10 cellular contexts compared by ENCODE assay signal in the genomic region with DNA sequence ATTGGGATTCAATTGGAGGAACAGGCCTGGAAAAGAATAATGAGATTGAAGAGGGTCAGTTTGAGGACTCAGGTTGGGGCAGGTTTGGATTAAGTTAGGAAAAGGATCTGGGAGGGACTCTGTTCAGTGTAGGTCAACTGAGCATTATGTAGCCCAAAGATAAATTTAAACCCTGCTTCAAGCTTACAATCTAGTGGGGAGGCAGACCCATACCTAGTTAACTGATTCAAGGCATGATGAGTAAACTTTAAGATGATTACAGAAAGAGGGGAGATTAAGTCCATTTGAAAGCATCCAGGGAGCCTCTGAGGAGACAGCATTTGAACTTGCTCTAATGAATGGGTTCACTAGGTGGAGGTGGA. TPM values are rescaled to one million over a fixed set of nuclear protein-coding genes. Genes with fewer than 3 reads are reported as not detected.
DNase-seq lines count a peak whose midpoint lies in the region; ATAC-seq and TF ChIP-seq lines count a peak whose summit lies in the region.
"Had no signal": no experiment of that assay in that cellular context is flagged by ENCODE, and none has a peak within 500 bp of the region (broad histone marks: within the 10 kb centered on the region; RNA-seq: fewer than 3 reads in every experiment).

No MANE protein-coding gene starts in this region.

- intact Hi-C loops in esophagus squamous epithelium (cut with DNase I), result no loop called here
- intact Hi-C loops in stomach (cut with DNase I; ENCODE audit: low total_unique reads), result no loop called here

- peaks cover 43% of the 10 kb centered on the region for H3K36me3 Mint-ChIP-seq in activated T-cell treated with anti-CD3 and anti-CD28 coated beads, Interleukin-2, amount 50 U/mL, for 4 hours (ENCODE audit: insufficient read depth)
- peaks cover 36% of the 10 kb centered on the region for H3K36me3 Mint-ChIP-seq in T-cell

- no peaks in the 10 kb centered on the region for H3K9me3 Mint-ChIP-seq in activated T-cell treated with anti-CD3 and anti-CD28 coated beads, Interleukin-2, amount 50 U/mL, for 4 hours
- no peaks in the 10 kb centered on the region for H3K9me3 Mint-ChIP-seq in T-cell

- H3K4me1 Mint-ChIP-seq in activated T-cell treated with anti-CD3 and anti-CD28 coated beads, Interleukin-2, amount 50 U/mL, for 4 hours (ENCODE audit: low read depth), result peaks cover 88% of the 10 kb centered on the region
- peaks cover 76 to 85% (median 81%) of the 10 kb centered on the region in 3 donors for H3K4me1 Mint-ChIP-seq in T-cell

- peak overlapping the region; percentile 67 for H3K4me3 Mint-ChIP-seq in activated T-cell treated with anti-CD3 and anti-CD28 coated beads, Interleukin-2, amount 50 U/mL, for 4 hours
- peak overlapping the region in 2 of 3 donors; percentile 66 to 92 for H3K4me3 Mint-ChIP-seq in T-cell

- H3K9me3 ChIP-seq in esophagus squamous epithelium (no peaks in the 10 kb centered on the region), stomach (no peaks in the 10 kb centered on the region), BE2C (no peaks in the 10 kb centered on the region)
- H3K9me3 ChIP-seq: SJCRH30 had no signal

- H3K4me3 ChIP-seq in esophagus squamous epithelium, result no peak overlapping the region
- no peak overlapping the region for H3K4me3 ChIP-seq in stomach
- no peak overlapping the region for H3K4me3 ChIP-seq in BE2C (ENCODE audit: low read depth, low read length)
- H3K4me3 ChIP-seq: SJCRH30 had no signal

- H3K27ac ChIP-seq in esophagus squamous epithelium, result peak overlapping the region in 3 of 4 donors; percentile 8 to 63 (median 58)
- H3K27ac ChIP-seq in stomach, result peak overlapping the region in 3 of 5 donors; percentile 64 to 82 (median 75)
- H3K27ac ChIP-seq: SJCRH30 had no signal

- H3K27me3 Mint-ChIP-seq in activated T-cell treated with anti-CD3 and anti-CD28 coated beads, Interleukin-2, amount 50 U/mL, for 4 hours (ENCODE audit: low read depth), result no peaks in the 10 kb centered on the region
- H3K27me3 Mint-ChIP-seq in T-cell, result no peaks in the 10 kb centered on the region

- no peak for ATAC-seq in activated T-cell treated with anti-CD3 and anti-CD28 coated beads, Interleukin-2, amount 50 U/mL, for 4 hours
- ATAC-seq in T-cell (replicated peaks in 1 of 4), result no peak
- ATAC-seq in HG03159 (IDR thresholded peaks at IDR 0.05; ENCODE audit: unreplicated experiment), result no peak
- ATAC-seq in omental fat pad (ENCODE audit: low FRiP score), result no peak

- TF ChIP-seq EP300 in stomach (IDR thresholded peaks at IDR 0.05), result no peak

- peak overlapping the region; percentile 91 for H3K27ac Mint-ChIP-seq in T-cell

- DNase-seq in activated T-cell treated with anti-CD3 and anti-CD28 coated beads, Interleukin-2, amount 50 U/mL, for 4 hours, result no peak
- no peak for DNase-seq in activated T-cell treated with anti-CD3 and anti-CD28 coated beads, Interleukin-2, amount 50 U/mL, for 1 hour
- no peak for DNase-seq in T-cell
- DNase-seq in esophagus squamous epithelium (lab: John Stamatoyannopoulos, UW), result no peak
- no peak for DNase-seq in stomach
- no peak for DNase-seq in omental fat pad (ENCODE audit: low spot score)
- DNase-seq in BE2C, result no peak
- DNase-seq: NCI-H1105 treated with DMSO at 0.1 percent for 48 hours had no signal

- H3K36me3 ChIP-seq in esophagus squamous epithelium (peaks cover 11 to 55% (median 14%) of the 10 kb centered on the region in 3 donors), stomach (peaks cover 24 to 55% (median 49%) of the 10 kb centered on the region in 4 donors), BE2C (peaks cover 21% of the 10 kb centered on the region)
- H3K36me3 ChIP-seq: SJCRH30 had no signal

- TF ChIP-seq POLR2A in esophagus squamous epithelium (IDR thresholded peaks at IDR 0.05) (no peak), stomach (IDR thresholded peaks at IDR 0.05) (no peak)

- no peaks in the 10 kb centered on the region for H3K27me3 ChIP-seq in esophagus squamous epithelium
- H3K27me3 ChIP-seq in stomach, result peaks cover 0 to 2% (median 0%) of the 10 kb centered on the region in 3 donors
- no peaks in the 10 kb centered on the region for H3K27me3 ChIP-seq in BE2C
- H3K27me3 ChIP-seq: SJCRH30 had no signal

- TF ChIP-seq CTCF in esophagus squamous epithelium (IDR thresholded peaks at IDR 0.05) (no peak), stomach (IDR thresholded peaks at IDR 0.05) (no peak), omental fat pad (IDR thresholded peaks at IDR 0.05) (no peak), BE2C (IDR thresholded peaks at IDR 0.05; ENCODE audit: low read depth, low read length) (no peak)

- POLR2A ChIA-PET in T-cell (lab: Charles Lee), result no interaction called here

- CTCF ChIA-PET in T-cell (lab: Charles Lee), result interaction anchor here in 1 of 2 donors (1.6 kb wide), 1 partner anchor 10 kb away, joined by 4 read pairs; no protein-coding TSS in a partner anchor

- peaks cover 5 to 50% (median 17%) of the 10 kb centered on the region in 3 donors for H3K4me1 ChIP-seq in esophagus squamous epithelium
- peaks cover 4 to 63% (median 28%) of the 10 kb centered on the region in 4 donors for H3K4me1 ChIP-seq in stomach
- H3K4me1 ChIP-seq in BE2C, result peaks cover 4% of the 10 kb centered on the region

RNA-seq across cellular contexts. Expression of a gene that starts 11.4 kb away (rescaled TPM):
- 1,000 to 10,000 TPM; 1,238 to 1,641 (median 1,296) TPM for total RNA-seq in activated T-cell treated with anti-CD3 and anti-CD28 coated beads, Interleukin-2, amount 50 U/mL, for 4 hours
- total RNA-seq in T-cell, result 10 to 100 TPM; 12.5 to 23.9 (median 17.9) TPM
- not detected for total RNA-seq in esophagus squamous epithelium
- not detected for total RNA-seq in stomach
- polyA plus RNA-seq in stomach, result under 1 TPM in 1 of 3 donors, not detected in 2; 0.18 TPM
- not detected for total RNA-seq in omental fat pad
- polyA plus RNA-seq in BE2C (2012; ENCODE audit: insufficient read depth, insufficient read length, low read depth), result not detected
- total RNA-seq: SJCRH30 had no signal

RNA-seq across cellular contexts. Expression of a gene that starts 13.3 kb away (rescaled TPM):
- 10 to 100 TPM in 2 of 3 donors, 1 to 10 TPM in 1; 9.3 to 12.8 (median 12.7) TPM for total RNA-seq in activated T-cell treated with anti-CD3 and anti-CD28 coated beads, Interleukin-2, amount 50 U/mL, for 4 hours
- total RNA-seq in T-cell (10 to 100 TPM in 3 of 5 donors, 1 to 10 TPM in 2; 6.9 to 17.1 (median 11.6) TPM), esophagus squamous epithelium (10 to 100 TPM in 3 of 4 donors, 1 to 10 TPM in 1; 7.8 to 25.2 (median 16.7) TPM), stomach (10 to 100 TPM in 4 of 5 donors, under 1 TPM in 1; 0.45 to 51.9 (median 13.6) TPM), omental fat pad (10 to 100 TPM; 11.0 to 21.6 (median 16.3) TPM)
- polyA plus RNA-seq in stomach, result 10 to 100 TPM; 23.9 to 45.1 (median 29.9) TPM
- polyA plus RNA-seq in BE2C (2012; ENCODE audit: insufficient read depth, insufficient read length, low read depth), result 66.2 TPM

RNA-seq across cellular contexts. Expression of a gene that starts 14.3 kb away (rescaled TPM):
- under 1 TPM; 0.38 to 0.84 (median 0.58) TPM for total RNA-seq in activated T-cell treated with anti-CD3 and anti-CD28 coated beads, Interleukin-2, amount 50 U/mL, for 4 hours
- total RNA-seq in T-cell (1 to 10 TPM; 3.1 to 5.7 (median 4.1) TPM), esophagus squamous epithelium (1 to 10 TPM in 1 of 4 donors, under 1 TPM in 1, not detected in 2; 0.21 to 2.1 TPM), stomach (1 to 10 TPM in 2 of 5 donors, under 1 TPM in 1, not detected in 2; 0.87 to 4.6 (median 2.3) TPM), omental fat pad (1 to 10 TPM in 2 of 4 donors, under 1 TPM in 1, not detected in 1; 0.74 to 2.6 (median 2.4) TPM)
- polyA plus RNA-seq in stomach, result 1 to 10 TPM in 2 of 3 donors, under 1 TPM in 1; 0.98 to 3.7 (median 1.2) TPM
- 47.5 TPM for polyA plus RNA-seq in BE2C (2012; ENCODE audit: insufficient read depth, insufficient read length, low read depth)

RNA-seq across cellular contexts. Expression of a gene that starts 14.7 kb away (rescaled TPM):
- 100 to 1,000 TPM; 485 to 701 (median 587) TPM for total RNA-seq in activated T-cell treated with anti-CD3 and anti-CD28 coated beads, Interleukin-2, amount 50 U/mL, for 4 hours
- total RNA-seq in T-cell (10 to 100 TPM; 13.8 to 28.0 (median 25.0) TPM), esophagus squamous epithelium (under 1 TPM in 3 of 4 donors, not detected in 1; 0.27 to 0.95 (median 0.61) TPM), stomach (under 1 TPM in 1 of 5 donors, not detected in 4; 0.58 TPM), omental fat pad (1 to 10 TPM in 1 of 4 donors, under 1 TPM in 2, not detected in 1; 0.65 to 1.5 (median 0.96) TPM)
- under 1 TPM in 2 of 3 donors, not detected in 1; 0.28 to 0.31 TPM for polyA plus RNA-seq in stomach
- not detected for polyA plus RNA-seq in BE2C (2012; ENCODE audit: insufficient read depth, insufficient read length, low read depth)
- total RNA-seq: SJCRH30 had no signal

RNA-seq across cellular contexts. Expression of a gene that starts 18.9 kb away (rescaled TPM):
- total RNA-seq in activated T-cell treated with anti-CD3 and anti-CD28 coated beads, Interleukin-2, amount 50 U/mL, for 4 hours, result 100 to 1,000 TPM; 644 to 667 (median 666) TPM
- total RNA-seq in T-cell, result 100 to 1,000 TPM; 507 to 669 (median 631) TPM
- total RNA-seq in esophagus squamous epithelium, result 100 to 1,000 TPM; 173 to 320 (median 259) TPM
- total RNA-seq in stomach, result 100 to 1,000 TPM; 198 to 445 (median 248) TPM
- 100 to 1,000 TPM; 255 to 383 (median 255) TPM for polyA plus RNA-seq in stomach
- 100 to 1,000 TPM; 244 to 322 (median 271) TPM for total RNA-seq in omental fat pad
- 635 TPM for polyA plus RNA-seq in BE2C (2012; ENCODE audit: insufficient read depth, insufficient read length, low read depth)

Comparison
In these comparisons a context has a peak if more than half of its experiments do, and no peak if none do; other contexts are left out.
1. RNA of a gene that starts 11.4 kb away (total RNA-seq): 1,238 to 1,641 TPM in activated T-cell treated with anti-CD3 and anti-CD28 coated beads, Interleukin-2, amount 50 U/mL, for 4 hours; 12.5 to 23.9 TPM in T-cell, not detected in esophagus squamous epithelium, not detected in stomach and not detected in omental fat pad; every median in the first group is over 10 times any median in the second.